Comparison of ENCODE assay signal across 24 cellular contexts in the genomic region with DNA sequence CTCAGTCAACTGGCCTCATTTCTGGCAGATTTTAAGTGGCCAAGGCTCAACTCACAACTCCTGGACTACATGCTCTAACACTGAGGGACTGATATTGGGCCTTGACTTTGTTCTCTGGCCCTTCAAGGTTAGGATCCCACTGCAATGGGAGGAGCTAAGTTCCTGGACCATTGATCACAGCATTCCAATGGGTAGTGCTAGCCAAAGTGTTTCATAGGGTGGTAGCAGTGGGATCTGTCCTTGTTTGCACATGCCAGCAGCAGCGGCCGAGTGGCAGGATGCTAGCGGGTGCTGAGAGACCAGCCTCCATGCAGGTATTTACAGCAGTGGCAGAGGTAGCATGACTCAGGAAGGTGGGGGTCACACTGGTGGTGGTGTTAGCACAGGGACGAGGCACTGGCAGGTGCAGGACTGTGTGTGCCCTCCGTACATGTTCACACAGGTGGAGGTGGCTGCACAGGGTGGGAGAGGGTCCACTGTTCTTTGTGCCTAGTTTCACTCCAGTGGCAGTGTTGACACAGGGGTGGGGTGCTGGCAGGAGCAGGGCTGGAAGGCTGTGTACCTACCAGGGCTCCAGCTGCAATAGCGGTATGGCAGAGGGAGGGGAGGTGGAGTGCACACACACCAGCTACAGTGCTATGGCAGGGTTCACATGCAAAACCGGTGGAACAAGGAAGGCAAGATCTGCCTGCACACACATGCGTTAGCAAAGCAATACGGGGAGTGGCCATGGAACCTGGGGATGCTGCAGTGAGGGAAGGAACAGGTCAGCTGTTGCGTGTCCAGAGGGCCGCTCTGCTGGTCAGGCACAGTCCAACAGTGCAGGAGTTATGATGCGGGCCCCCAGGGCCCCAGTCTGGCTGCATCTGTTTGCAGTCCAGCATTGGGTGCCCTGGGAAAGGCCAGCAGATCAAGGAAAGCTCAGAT. TPM values are rescaled to one million over a fixed set of nuclear protein-coding genes. Genes with fewer than 3 reads are reported as not detected.
DNase-seq lines count a peak whose midpoint lies in the region; ATAC-seq and TF ChIP-seq lines count a peak whose summit lies in the region.
"Had no signal": no experiment of that assay in that cellular context is flagged by ENCODE, and none has a peak within 500 bp of the region (broad histone marks: within the 10 kb centered on the region; RNA-seq: fewer than 3 reads in every experiment).

No MANE protein-coding gene starts in this region.

- TF ChIP-seq CTCF in H9 (conservative IDR thresholded peaks at IDR 0.05): no peak
- TF ChIP-seq CTCF in gastroesophageal sphincter (IDR thresholded peaks at IDR 0.05): no peak

- TF ChIP-seq POLR2A in gastroesophageal sphincter (IDR thresholded peaks at IDR 0.05): no peak

- H3K9me3 Mint-ChIP-seq in H9: no peaks in the 10 kb centered on the region; a peak in 1 of 5 replicates
- H3K9me3 Mint-ChIP-seq in stimulated activated effector memory CD8-positive, alpha-beta T cell treated with anti-CD3 and anti-CD28 coated beads, Interleukin-12 subunit alpha, Interleukin-12 subunit beta, amount 100 ng/mL, for 72 hours: no peaks in the 10 kb centered on the region
- H3K9me3 Mint-ChIP-seq: central memory CD8-positive, alpha-beta T cell; T-helper 2 cell treated with Interferon-gamma antibody and Interleukin-4, amounts not matched to agents 5 μg/mL and 100 μg/mL, for 36 hours had no signal

- H3K4me1 Mint-ChIP-seq in H9: peaks cover 12 to 15% of the 10 kb centered on the region in 2 experiments
- no peaks in the 10 kb centered on the region for H3K4me1 Mint-ChIP-seq in stimulated activated effector memory CD8-positive, alpha-beta T cell treated with anti-CD3 and anti-CD28 coated beads, Interleukin-12 subunit alpha, Interleukin-12 subunit beta, amount 100 ng/mL, for 72 hours
- H3K4me1 Mint-ChIP-seq: B cell; central memory CD8-positive, alpha-beta T cell had no signal

- no peaks in the 10 kb centered on the region for H3K23me2 ChIP-seq in H9 (ENCODE audit: insufficient read length, low read depth, low read length, poor library complexity, severe bottlenecking)

- H4K5ac ChIP-seq in H9 (ENCODE audit: insufficient read length, low read depth, low read length): no peak overlapping the region

- DNase-seq in H9: no peak
- DNase-seq in NCI-H69 (lab: John Stamatoyannopoulos, UW): peak; percentile 42
- no peak for DNase-seq in stimulated activated effector memory CD8-positive, alpha-beta T cell treated with anti-CD3 and anti-CD28 coated beads, Interleukin-12 subunit alpha, Interleukin-12 subunit beta, amount 100 ng/mL, for 72 hours (ENCODE audit: low spot score in 2 of 2)
- no peak for DNase-seq in NCI-H2227 treated with DMSO at 0.1 percent for 48 hours (lab: John Stamatoyannopoulos, UW)
- no peak for DNase-seq in NCI-H2107 (lab: John Stamatoyannopoulos, UW)
- DNase-seq in hippocampal formation (lab: John Stamatoyannopoulos, UW): no peak
- DNase-seq in Right ventricle myocardium superior: no peak
- DNase-seq: activated CD4-positive, CD25-positive, alpha-beta regulatory T cell treated with anti-CD3 and anti-CD28 coated beads, Interleukin-2, amount 50 U/mL, for 72 hours; amniotic stem cell; effector memory CD4-positive, alpha-beta T cell; KBM-7; left ventricle myocardium inferior; NCI-H1105; NCI-H2171; SHP77 treated with DMSO at 0.1 percent for 48 hours; stimulated activated CD4-positive, alpha-beta T cell treated with anti-CD3 and anti-CD28 coated beads, Interleukin-4, amount 100 ng/mL, for 24 hours; stimulated activated CD8-positive, alpha-beta memory T cell treated with anti-CD3 and anti-CD28 coated beads, Interleukin-4, amount 100 ng/mL, for 48 hours; thyroid gland had no signal

- no peaks in the 10 kb centered on the region for H3K79me2 ChIP-seq in H9 (ENCODE audit: insufficient read depth, low read length)

- no peak overlapping the region for H3K4me2 ChIP-seq in H9 (ENCODE audit: insufficient read depth, insufficient read length, low read length)

- H4K20me1 ChIP-seq in H9 (ENCODE audit: control insufficient read depth, insufficient read depth, insufficient read length): no peaks in the 10 kb centered on the region

- peaks cover 0 to 9% (median 0%) of the 10 kb centered on the region in 3 experiments; a peak in 2 of 7 replicates for H3K36me3 Mint-ChIP-seq in H9 (ENCODE audit: insufficient read depth in 1 of 3, low read depth in 3 of 3)
- H3K36me3 Mint-ChIP-seq in stimulated activated effector memory CD8-positive, alpha-beta T cell treated with anti-CD3 and anti-CD28 coated beads, Interleukin-12 subunit alpha, Interleukin-12 subunit beta, amount 100 ng/mL, for 72 hours: no peaks in the 10 kb centered on the region

- H3K27ac ChIP-seq in H9 (ENCODE audit: insufficient read length, low read depth, low read length) (no peak overlapping the region), gastroesophageal sphincter (no peak overlapping the region)
- H3K27ac ChIP-seq: left ventricle myocardium inferior, pancreas, thyroid gland had no signal

- H3K4me3 ChIP-seq in gastroesophageal sphincter: no peak overlapping the region
- H3K4me3 ChIP-seq: left ventricle myocardium inferior, pancreas, thyroid gland had no signal

- no CpG with 5 or more reads among the region's 12 CpGs for WGBS in H9 (ENCODE audit: extremely low coverage, insufficient read length, low lambda C conversion rate)
- 94 to 98% methylated on average over 6 of the region's 12 CpGs for WGBS in gastroesophageal sphincter (ENCODE audit: low coverage in 1 of 2), 2 donors

- H3K79me1 ChIP-seq in H9 (ENCODE audit: insufficient read depth, low read depth, low read length, poor library complexity, severe bottlenecking): no peaks in the 10 kb centered on the region

- no peak overlapping the region for H2BK20ac ChIP-seq in H9 (ENCODE audit: low read depth, low read length, poor library complexity, severe bottlenecking)

- no peak overlapping the region for H4K8ac ChIP-seq in H9 (replicated peaks; ENCODE audit: insufficient read length, low read depth, low read length)

- no peaks in the 10 kb centered on the region for H3K27me3 Mint-ChIP-seq in H9 (ENCODE audit: low read depth)
- H3K27me3 Mint-ChIP-seq: B cell; central memory CD8-positive, alpha-beta T cell had no signal

- H3K36me3 ChIP-seq in gastroesophageal sphincter: no peaks in the 10 kb centered on the region
- H3K36me3 ChIP-seq: left ventricle myocardium inferior, pancreas, thyroid gland had no signal

- H3K27me3 ChIP-seq in H9 (ENCODE audit: insufficient read depth, low read length) (no peaks in the 10 kb centered on the region), gastroesophageal sphincter (no peaks in the 10 kb centered on the region)
- H3K27me3 ChIP-seq: pancreas, thyroid gland had no signal

- TF ChIP-seq EP300 in gastroesophageal sphincter (IDR thresholded peaks at IDR 0.05): no peak

- H3K14ac ChIP-seq in H9 (ENCODE audit: insufficient read depth, low read length): peak overlapping the region; percentile 58; the same call in 1 of the 2 replicates

- no peak overlapping the region for H3K23ac ChIP-seq in H9 (ENCODE audit: insufficient read length, low read depth, low read length)

- H3K4me3 Mint-ChIP-seq in H9: no peak overlapping the region
- H3K4me3 Mint-ChIP-seq in stimulated activated effector memory CD8-positive, alpha-beta T cell treated with anti-CD3 and anti-CD28 coated beads, Interleukin-12 subunit alpha, Interleukin-12 subunit beta, amount 100 ng/mL, for 72 hours: no peak overlapping the region
- H3K4me3 Mint-ChIP-seq: B cell; central memory CD8-positive, alpha-beta T cell; T-helper 2 cell treated with Interferon-gamma antibody and Interleukin-4, amounts not matched to agents 5 μg/mL and 100 μg/mL, for 36 hours had no signal

- no peak overlapping the region for H2BK12ac ChIP-seq in H9 (ENCODE audit: insufficient read length, low read depth, low read length)

- ATAC-seq in gastroesophageal sphincter: peak; percentile 16
- peak; percentile 56 for ATAC-seq in stimulated activated effector memory CD8-positive, alpha-beta T cell treated with anti-CD3 and anti-CD28 coated beads, Interleukin-12 subunit alpha, Interleukin-12 subunit beta, amount 100 ng/mL, for 72 hours
- no peak for ATAC-seq in Right ventricle myocardium superior (ENCODE audit: poor library complexity)
- ATAC-seq: HCT116 had no signal

- H2BK120ac ChIP-seq in H9 (ENCODE audit: low read depth, low read length, poor library complexity, severe bottlenecking): no peak overlapping the region

- H3K18ac ChIP-seq in H9 (ENCODE audit: insufficient read length, low read depth, low read length): no peak overlapping the region

- intact Hi-C loops in Right ventricle myocardium superior (cut with DNase I): no loop called here

- no peak overlapping the region for H3K4ac ChIP-seq in H9 (ENCODE audit: low read depth, low read length)

- H3K4me1 ChIP-seq in H9 (ENCODE audit: insufficient read depth, low read length): no peaks in the 10 kb centered on the region
- no peaks in the 10 kb centered on the region for H3K4me1 ChIP-seq in gastroesophageal sphincter
- H3K4me1 ChIP-seq: left ventricle myocardium inferior, pancreas, thyroid gland had no signal

- H2BK15ac ChIP-seq in H9 (ENCODE audit: low read depth, low read length): no peak overlapping the region

- no peak overlapping the region for H2AFZ ChIP-seq in H9 (ENCODE audit: low read length)

- no peak overlapping the region for H2AK5ac ChIP-seq in H9 (ENCODE audit: insufficient read length, low read length)

- no peak overlapping the region; a peak in 1 of 7 replicates for H3K27ac Mint-ChIP-seq in H9
- H3K27ac Mint-ChIP-seq in stimulated activated effector memory CD8-positive, alpha-beta T cell treated with anti-CD3 and anti-CD28 coated beads, Interleukin-12 subunit alpha, Interleukin-12 subunit beta, amount 100 ng/mL, for 72 hours: no peak overlapping the region
- H3K27ac Mint-ChIP-seq: B cell; T-helper 2 cell treated with Interferon-gamma antibody and Interleukin-4, amounts not matched to agents 5 μg/mL and 100 μg/mL, for 36 hours had no signal

- H2BK5ac ChIP-seq in H9 (ENCODE audit: insufficient read length, low read length): no peak overlapping the region

- no peak overlapping the region for H3K56ac ChIP-seq in H9 (ENCODE audit: insufficient read length, low read depth, low read length)

- H3T11ph ChIP-seq in H9 (ENCODE audit: low read length): no peak overlapping the region

- H3K9ac ChIP-seq in H9 (ENCODE audit: extremely low read depth, insufficient read length, low read length): no peak overlapping the region

- H3K9me3 ChIP-seq in H9 (ENCODE audit: control insufficient read depth, low read depth, low read length): no peaks in the 10 kb centered on the region
- H3K9me3 ChIP-seq in gastroesophageal sphincter: no peaks in the 10 kb centered on the region
- H3K9me3 ChIP-seq: left ventricle myocardium inferior, pancreas, thyroid gland had no signal

- H4K91ac ChIP-seq in H9 (ENCODE audit: insufficient read length, low read depth, low read length): no peak overlapping the region

RNA-seq across cellular contexts. Expression of a gene that starts 51.7 kb away (rescaled TPM):
- 0.15 and 0.35 TPM in 2 replicates for total RNA-seq in H9 (2021)
- 1 to 10 TPM; 1.2 to 4.7 (median 3.3) TPM for total RNA-seq in gastroesophageal sphincter
- 1.9 TPM for total RNA-seq in Right ventricle myocardium superior
- total RNA-seq: B cell had no signal
